30 cellular contexts compared by ENCODE assay signal in genomic region chr6:82720992-82721391, GRCh38.
"Had no signal": no experiment of that assay in that cellular context is flagged by ENCODE, and none has a peak within 500 bp of the region (broad histone marks: within the 10 kb centered on the region; RNA-seq: fewer than 3 reads in every experiment).

No MANE protein-coding gene starts in this region.

- H3K4me3 ChIP-seq: cardiac muscle cell, MG63, Peyer's patch, SJSA1 had no signal

- FAIRE-seq: TTC549 had no signal

- H3K27ac ChIP-seq: brain microvascular endothelial cell, cardiac muscle cell, Peyer's patch, SJSA1 had no signal

- H3K9ac ChIP-seq: SK-N-SH had no signal

- H3K4me1 Mint-ChIP-seq: activated CD4-positive, alpha-beta T cell treated with anti-CD3 and anti-CD28 coated beads, Interleukin-2, amount 10 ng/mL, durations not matched to agents 24 days and 14 days; activated naive CD4-positive, alpha-beta T cell treated with anti-CD3 and anti-CD28 coated beads, Interleukin-2, amount 50 U/mL, for 24 hours; activated naive CD8-positive, alpha-beta T cell treated with anti-CD3 and anti-CD28 coated beads, Interleukin-2, amount 10 ng/mL, durations not matched to agents 7 days and 5 days; central memory CD8-positive, alpha-beta T cell had no signal

- H3K4me2 ChIP-seq: SK-N-SH had no signal

- H3K4me1 ChIP-seq: Peyer's patch, SJSA1 had no signal

- H3K27me3 Mint-ChIP-seq: activated CD4-positive, alpha-beta T cell treated with anti-CD3 and anti-CD28 coated beads, Interleukin-2, amount 10 ng/mL, durations not matched to agents 24 days and 14 days; activated naive CD4-positive, alpha-beta T cell treated with anti-CD3 and anti-CD28 coated beads, Interleukin-2, amount 50 U/mL, for 24 hours; activated naive CD8-positive, alpha-beta T cell treated with anti-CD3 and anti-CD28 coated beads, Interleukin-2, amount 10 ng/mL, durations not matched to agents 7 days and 5 days; central memory CD8-positive, alpha-beta T cell had no signal

- DNase-seq: activated CD4-positive, alpha-beta T cell treated with anti-CD3 and anti-CD28 coated beads, Interleukin-2, amount 10 ng/mL, durations not matched to agents 24 days and 14 days; activated CD4-positive, alpha-beta T cell treated with anti-CD3 and anti-CD28 coated beads, Interleukin-2, amount 50 U/mL, for 4 hours; activated CD8-positive, alpha-beta T cell treated with anti-CD3 and anti-CD28 coated beads, Interleukin-2, amount 10 ng/mL, durations not matched to agents 7 days and 5 days; activated gamma-delta T cell; activated naive CD4-positive, alpha-beta T cell treated with Interleukin-2 at 50 U/mL for 16 hours; activated naive CD8-positive, alpha-beta T cell treated with anti-CD3 and anti-CD28 coated beads, Interleukin-2, amount 10 ng/mL, durations not matched to agents 7 days and 5 days; activated T-cell treated with anti-CD3 and anti-CD28 coated beads, Interleukin-2, amount 50 U/mL, for 24 hours; amygdala; brain microvascular endothelial cell; MG63; NCI-H1048; NCI-H1105 treated with DMSO at 0.1 percent for 48 hours; NCI-H1436; NCI-H1694; NCI-H1930; NCI-H2081 treated with DMSO at 0.1 percent for 48 hours; NCI-H345; NCI-H524 treated with DMSO at 0.1 percent for 48 hours; Peyer's patch; RPMI8226; SHP77 treated with DMSO at 0.1 percent for 48 hours; SK-N-SH had no signal

- H3K27ac Mint-ChIP-seq: activated CD4-positive, alpha-beta T cell treated with anti-CD3 and anti-CD28 coated beads, Interleukin-2, amount 10 ng/mL, durations not matched to agents 24 days and 14 days; activated CD8-positive, alpha-beta T cell treated with anti-CD3 and anti-CD28 coated beads, Interleukin-2, amount 10 ng/mL, durations not matched to agents 7 days and 5 days; activated naive CD4-positive, alpha-beta T cell treated with anti-CD3 and anti-CD28 coated beads, Interleukin-2, amount 50 U/mL, for 24 hours; activated naive CD8-positive, alpha-beta T cell treated with anti-CD3 and anti-CD28 coated beads, Interleukin-2, amount 10 ng/mL, durations not matched to agents 7 days and 5 days; activated T-cell treated with anti-CD3 and anti-CD28 coated beads, Interleukin-2, amount 50 U/mL, for 24 hours; activated T-helper 2 cell treated with anti-CD3 and anti-CD28 coated beads, Interferon-gamma antibody, Interleukin-2, Interleukin-4, amounts not matched to agents 10 μg/mL and 5 μg/mL and 100 μg/mL, durations not matched to agents 14 hours and 24 hours and 36 hours; T-helper 1 cell treated with Interleukin-12 subunit alpha and Interleukin-12 subunit beta and Interleukin-4 antibody, amounts not matched to agents 30 μg/mL and 1 μg/mL, for 36 hours; T-helper 2 cell treated with Interferon-gamma antibody and Interleukin-4, amounts not matched to agents 5 μg/mL and 100 μg/mL, for 36 hours had no signal

- H3K9me3 ChIP-seq: Peyer's patch, SJSA1, SK-N-SH had no signal

- H3K36me3 ChIP-seq: brain microvascular endothelial cell, cardiac muscle cell, MG63, Peyer's patch, SJSA1 had no signal

- ATAC-seq: activated CD8-positive, alpha-beta T cell treated with anti-CD3 and anti-CD28 coated beads, Interleukin-2, amount 10 ng/mL, durations not matched to agents 7 days and 5 days had no signal

- H3K36me3 Mint-ChIP-seq: activated naive CD4-positive, alpha-beta T cell treated with anti-CD3 and anti-CD28 coated beads, Interleukin-2, amount 50 U/mL, for 24 hours; activated naive CD8-positive, alpha-beta T cell treated with anti-CD3 and anti-CD28 coated beads, Interleukin-2, amount 10 ng/mL, durations not matched to agents 7 days and 5 days had no signal

- H3K4me3 Mint-ChIP-seq: activated CD4-positive, alpha-beta T cell treated with anti-CD3 and anti-CD28 coated beads, Interleukin-2, amount 10 ng/mL, durations not matched to agents 24 days and 14 days; activated CD8-positive, alpha-beta T cell treated with anti-CD3 and anti-CD28 coated beads, Interleukin-2, amount 10 ng/mL, durations not matched to agents 7 days and 5 days; activated naive CD4-positive, alpha-beta T cell treated with anti-CD3 and anti-CD28 coated beads, Interleukin-2, amount 50 U/mL, for 24 hours; activated naive CD8-positive, alpha-beta T cell treated with anti-CD3 and anti-CD28 coated beads, Interleukin-2, amount 10 ng/mL, durations not matched to agents 7 days and 5 days; activated T-cell treated with anti-CD3 and anti-CD28 coated beads, Interleukin-2, amount 50 U/mL, for 24 hours; central memory CD8-positive, alpha-beta T cell; T-helper 1 cell treated with Interleukin-12 subunit alpha and Interleukin-12 subunit beta and Interleukin-4 antibody, amounts not matched to agents 30 μg/mL and 1 μg/mL, for 36 hours; T-helper 2 cell treated with Interferon-gamma antibody and Interleukin-4, amounts not matched to agents 5 μg/mL and 100 μg/mL, for 36 hours had no signal

- H3K27me3 ChIP-seq: brain microvascular endothelial cell, cardiac muscle cell, MG63, Peyer's patch, SJSA1 had no signal

- H3K9me3 Mint-ChIP-seq: activated naive CD4-positive, alpha-beta T cell treated with anti-CD3 and anti-CD28 coated beads, Interleukin-2, amount 50 U/mL, for 24 hours; activated T-cell treated with anti-CD3 and anti-CD28 coated beads, Interleukin-2, amount 50 U/mL, for 24 hours; activated T-helper 2 cell treated with anti-CD3 and anti-CD28 coated beads, Interferon-gamma antibody, Interleukin-2, Interleukin-4, amounts not matched to agents 10 μg/mL and 5 μg/mL and 100 μg/mL, durations not matched to agents 14 hours and 24 hours and 36 hours had no signal
